Comparison of ENCODE assay signal across 14 cellular contexts in genomic region chr5:76046761-76047160, GRCh38.
DNase-seq lines count a peak whose midpoint lies in the region; TF ChIP-seq lines count a peak whose summit lies in the region.
"Had no signal": no experiment of that assay in that cellular context is flagged by ENCODE, and none has a peak within 500 bp of the region (broad histone marks: within the 10 kb centered on the region; RNA-seq: fewer than 3 reads in every experiment).

No MANE protein-coding gene starts in this region.

- H3K9me3 ChIP-seq in WERI-Rb-1 (ENCODE audit: severe bottlenecking): no peaks in the 10 kb centered on the region
- H3K9me3 ChIP-seq: BLaER1 had no signal

- DNase-seq in NCI-H1105 treated with DMSO at 0.1 percent for 48 hours (lab: John Stamatoyannopoulos, UW) (peak; percentile 12), NCI-H1105 (lab: John Stamatoyannopoulos, UW) (no peak), EH (ENCODE audit: low read depth) (peak; percentile 22), astrocyte of the hippocampus (ENCODE audit: low read depth, low spot score) (peak; percentile 2), iris pigment epithelial cell (ENCODE audit: low read depth) (peak; percentile 42), KBM-7 (no peak), WERI-Rb-1 (no peak), nucleus accumbens (lab: John Stamatoyannopoulos, UW) (no peak)
- DNase-seq: AML-193; CD8-positive, alpha-beta memory T cell; DMS53; GM23248 had no signal

- H3K27me3 ChIP-seq in WERI-Rb-1 (ENCODE audit: insufficient read depth, low read depth, severe bottlenecking): no peaks in the 10 kb centered on the region
- H3K27me3 ChIP-seq: BLaER1 had no signal

- in situ Hi-C loops in KBM-7 (cut with MboI; ENCODE audit: low pct_unique_long_range_greater_than_20kb, low sequenced_read_pairs): no loop called here

- no peak for TF ChIP-seq CTCF in WERI-Rb-1 (IDR thresholded peaks at IDR 0.05; ENCODE audit: low read depth, low read length)

- H3K36me3 ChIP-seq in WERI-Rb-1: no peaks in the 10 kb centered on the region
- H3K36me3 ChIP-seq: BLaER1 had no signal

- H3K27ac ChIP-seq in WERI-Rb-1: no peak overlapping the region
- H3K27ac ChIP-seq: 22Rv1, BLaER1, GM23248 had no signal

- H3K4me3 ChIP-seq in WERI-Rb-1 (ENCODE audit: low read depth, low read length): no peak overlapping the region
- H3K4me3 ChIP-seq: BLaER1, GM23248 had no signal

Comparison
In these comparisons a context has a peak if more than half of its experiments do, and no peak if none do; other contexts are left out.
1. DNase-seq: peak in NCI-H1105 treated with DMSO at 0.1 percent for 48 hours (single experiment), EH (single experiment), astrocyte of the hippocampus (single experiment) and iris pigment epithelial cell (single experiment); none in NCI-H1105 (single experiment), KBM-7 (single experiment), WERI-Rb-1 (single experiment) and nucleus accumbens (0 of 56).